Comparison of ENCODE assay signal across 36 cellular contexts in genomic region chr6:2173203-2173961, GRCh38.
"Had no signal": no experiment of that assay in that cellular context is flagged by ENCODE, and none has a peak within 500 bp of the region (broad histone marks: within the 10 kb centered on the region; RNA-seq: fewer than 3 reads in every experiment).

No MANE protein-coding gene starts in this region.

- H3K36me3 ChIP-seq: brain microvascular endothelial cell, cardiac muscle cell, WERI-Rb-1 had no signal

- H3K27me3 ChIP-seq: brain microvascular endothelial cell, cardiac muscle cell had no signal

- H3K4me3 ChIP-seq: cardiac muscle cell, PC-9 had no signal

- H2AFZ ChIP-seq: PC-9 had no signal

- H3K27ac ChIP-seq: brain microvascular endothelial cell, cardiac muscle cell, PC-9, RWPE1, WERI-Rb-1 had no signal

- H3K4me2 ChIP-seq: PC-9 had no signal

- ATAC-seq: activated CD8-positive, alpha-beta T cell treated with anti-CD3 and anti-CD28 coated beads for 36 hours; activated T-cell treated with anti-CD3 and anti-CD28 coated beads, Interleukin-2, amount 50 U/mL, for 72 hours; activated T-helper 17 cell treated with anti-CD3 and anti-CD28 coated beads, Interleukin-2, amount 50 U/mL, for 72 hours; Right ventricle myocardium inferior had no signal

- DNase-seq: activated CD4-positive, alpha-beta T cell treated with anti-CD3 and anti-CD28 coated beads for 1 hour; activated CD4-positive, alpha-beta T cell treated with anti-CD3 and anti-CD28 coated beads for 48 hours; activated CD4-positive, alpha-beta T cell treated with anti-CD3 and anti-CD28 coated beads, Interleukin-2, amount 50 U/mL, for 4 hours; activated CD4-positive, CD25-positive, alpha-beta regulatory T cell; activated CD8-positive, alpha-beta T cell treated with anti-CD3 and anti-CD28 coated beads for 36 hours; activated effector memory CD4-positive, alpha-beta T cell treated with anti-CD3 and anti-CD28 coated beads, Interleukin-2, amount 50 U/mL, for 16 hours; activated naive CD4-positive, alpha-beta T cell; activated naive CD4-positive, alpha-beta T cell treated with anti-CD3 and anti-CD28 coated beads, Interleukin-2, amount 50 U/mL, for 16 hours; activated naive CD8-positive, alpha-beta T cell treated with anti-CD3 and anti-CD28 coated beads for 36 hours; activated T-cell treated with anti-CD3 and anti-CD28 coated beads, Interleukin-2, amount 50 U/mL, for 1 hour; activated T-cell treated with anti-CD3 and anti-CD28 coated beads, Interleukin-2, amount 50 U/mL, for 72 hours; amniotic stem cell; aorta; brain microvascular endothelial cell; KG1; MM.1S; MV-4-11; NCI-H1092; NCI-H146; NCI-H187; NCI-H2029 treated with DMSO at 0.1 percent for 48 hours; NCI-H2107; NCI-H2171; NCI-H510A; NCI-H526; NCI-H748 treated with DMSO at 0.1 percent for 48 hours; NK-92 treated with Interleukin-12 subunit alpha and Interleukin-12 subunit beta, amount 100 ng/mL, for 24 hours; PC-9; SIG-M5; WERI-Rb-1 had no signal

- FAIRE-seq: RCC 7860, TTC549 had no signal
